ENCODE assay signal across 7 cellular contexts in the genomic region with DNA sequence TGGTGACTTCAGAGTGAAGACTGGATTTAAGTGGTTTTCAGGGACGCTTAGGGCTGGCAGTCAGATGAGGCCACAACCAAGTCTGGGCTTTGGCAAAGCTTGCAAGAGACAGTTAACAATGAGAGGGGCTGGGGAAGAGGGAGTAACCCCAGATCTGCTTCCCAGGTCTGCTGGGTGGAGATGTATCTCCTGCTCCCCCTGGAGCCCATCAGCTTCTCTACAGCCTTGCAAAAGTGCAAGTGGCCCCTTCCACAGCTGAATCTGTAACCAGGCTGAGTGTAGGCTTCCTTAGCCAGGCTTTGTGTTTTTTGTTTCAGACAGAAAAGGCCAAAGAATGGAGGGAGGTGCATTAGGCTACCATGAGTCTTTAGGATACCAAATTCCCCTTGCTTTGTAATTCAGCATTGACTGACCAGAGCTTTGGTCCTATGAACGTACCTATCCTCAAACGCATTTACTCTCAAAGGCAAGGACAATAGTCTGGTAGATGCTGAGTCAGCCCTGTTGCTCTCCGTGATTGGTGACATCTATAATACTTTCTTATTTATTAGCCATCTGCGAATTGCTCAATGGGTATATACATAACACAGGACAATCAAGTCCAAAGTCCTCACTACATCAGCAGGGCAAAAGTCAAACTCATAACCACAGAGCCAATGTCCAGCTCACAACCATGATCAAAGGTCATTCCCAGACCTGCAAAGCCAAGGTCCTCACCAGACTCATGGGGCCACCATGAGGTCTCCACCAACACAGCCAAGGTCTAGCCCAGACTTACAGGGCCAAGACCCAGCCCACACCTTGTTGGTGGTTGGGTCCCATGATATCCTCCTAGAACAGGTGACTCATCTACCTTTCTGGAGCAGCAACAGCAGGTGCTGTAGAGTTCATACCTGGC. TPM values are rescaled to one million over a fixed set of nuclear protein-coding genes. Genes with fewer than 3 reads are reported as not detected.
A peak's percentile ranks its signal among the peaks of the same experiment; 100 is the strongest.
DNase-seq lines count a peak whose midpoint lies in the region; ATAC-seq and TF ChIP-seq lines count a peak whose summit lies in the region.

No MANE protein-coding gene starts in this region.

- H3K9me3 ChIP-seq in right lobe of liver: no peaks in the 10 kb centered on the region

- TF ChIP-seq CTCF in GM06990 (IDR thresholded peaks at IDR 0.05; ENCODE audit: insufficient read depth, low read length, poor library complexity, severe bottlenecking) (peak; percentile 67), LNCaP clone FGC (IDR thresholded peaks at IDR 0.05; ENCODE audit: control insufficient read depth, extremely low read depth, insufficient read depth) (peak; percentile 37; the same call in 1 of the 2 replicates), astrocyte of the cerebellum (IDR thresholded peaks at IDR 0.05; ENCODE audit: low read depth, low read length, missing control alignments) (peak; percentile 66), right lobe of liver (IDR thresholded peaks at IDR 0.05) (peak in 2 of 4 donors; percentile 13 to 28)

- intact Hi-C loops in right lobe of liver (cut with DNase I): no loop called here

- H3K36me3 ChIP-seq in GM06990 (ENCODE audit: control insufficient read depth, insufficient read depth, low read length) (no peaks in the 10 kb centered on the region), right lobe of liver (no peaks in the 10 kb centered on the region)

- no peaks in the 10 kb centered on the region; the same call in 1 of the 2 replicates for H3K27me3 ChIP-seq in GM06990 (replicated peaks; ENCODE audit: control insufficient read depth, insufficient read depth, low read length)
- H3K27me3 ChIP-seq in right lobe of liver: no peaks in the 10 kb centered on the region

- H3K4me1 ChIP-seq in right lobe of liver: peaks cover 0 to 25% (median 12%) of the 10 kb centered on the region in 4 donors

- TF ChIP-seq POLR2A in right lobe of liver (IDR thresholded peaks at IDR 0.05): peak; percentile 59

- DNase-seq in GM06990 (ENCODE audit: extremely low read depth, insufficient read length): no peak
- no peak for DNase-seq in LNCaP clone FGC (ENCODE audit: low read depth)
- no peak for DNase-seq in astrocyte of the cerebellum (ENCODE audit: low read depth)
- peak; percentile 57 to 84 (median 70) for DNase-seq in right lobe of liver
- no peak for DNase-seq in T1000 (lab: John Stamatoyannopoulos, UW)
- no peak for DNase-seq in NCI-H2107 treated with DMSO at 0.1 percent for 48 hours (lab: John Stamatoyannopoulos, UW; ENCODE audit: unreplicated experiment)
- DNase-seq in T-helper 9 cell: no peak

- ATAC-seq in right lobe of liver: peak; percentile 85 to 92 (median 88)

- in situ Hi-C loops in astrocyte of the cerebellum (cut with HindIII; ENCODE audit: low sequenced_read_pairs): loop anchor here (5.0 kb wide), 1 partner anchor 94 kb away; no protein-coding TSS in a partner anchor

- WGBS in right lobe of liver (ENCODE audit: insufficient coverage, low coverage, low lambda C conversion rate, missing lambda C conversion rate): 47% methylated on average over 5 of the region's 5 CpGs

- H3K4me3 ChIP-seq in GM06990 (replicated peaks; ENCODE audit: low read depth, low read length) (no peak overlapping the region), LNCaP clone FGC (ENCODE audit: low read depth, low read length) (no peak overlapping the region), astrocyte of the cerebellum (ENCODE audit: low read depth, low read length) (no peak overlapping the region), right lobe of liver (no peak overlapping the region)

- peak overlapping the region; percentile 61 to 82 (median 76) for H3K27ac ChIP-seq in right lobe of liver

RNA-seq across cellular contexts. Expression of gene CCDC13, which starts 17.1 kb away (rescaled TPM):
- 1 to 10 TPM; 1.2 to 2.5 (median 1.6) TPM for total RNA-seq in right lobe of liver

RNA-seq across cellular contexts. Expression of gene HIGD1A, which starts 48.4 kb away (rescaled TPM):
- 100 to 1,000 TPM; 104 to 348 (median 175) TPM for total RNA-seq in right lobe of liver

RNA-seq across cellular contexts. Expression of gene ACKR2, which starts 53.3 kb away (rescaled TPM):
- total RNA-seq in right lobe of liver: 10 to 100 TPM; 17.0 to 36.1 (median 23.0) TPM

RNA-seq across cellular contexts. Expression of gene HHATL, which starts 53.3 kb away (rescaled TPM):
- total RNA-seq in right lobe of liver: 1 to 10 TPM in 1 of 6 experiments, under 1 TPM in 2, not detected in 3; 0.29 to 1.0 (median 0.60) TPM

Comparison
In these comparisons a context has a peak if more than half of its experiments do, and no peak if none do; other contexts are left out.
1. DNase-seq: peak in right lobe of liver (3 of 3); none in GM06990 (single experiment), LNCaP clone FGC (single experiment), astrocyte of the cerebellum (single experiment), T1000 (single experiment), NCI-H2107 treated with DMSO at 0.1 percent for 48 hours (single experiment) and T-helper 9 cell (single experiment).